Comparison of ENCODE assay signal across 31 cellular contexts in the genomic region with DNA sequence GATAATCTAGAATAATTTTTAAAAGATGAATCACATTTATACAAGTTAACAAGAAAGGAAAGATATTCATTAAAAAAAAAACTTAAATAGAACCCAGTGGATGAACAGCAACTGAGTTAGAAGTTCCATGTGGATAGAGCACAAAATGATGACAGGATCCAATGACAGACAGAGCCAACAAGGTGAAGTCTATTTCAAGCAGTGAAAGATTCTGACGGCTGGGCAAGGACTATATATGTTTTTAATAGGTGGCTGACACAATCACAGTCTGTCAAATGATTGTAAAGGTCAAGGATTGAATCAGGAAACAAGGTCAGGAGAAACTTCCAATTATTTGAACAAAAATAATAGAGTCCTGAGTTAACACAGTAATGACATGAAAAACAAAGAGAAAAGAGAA.
A peak's percentile ranks its signal among the peaks of the same experiment; 100 is the strongest.
DNase-seq lines count a peak whose midpoint lies in the region; ATAC-seq and TF ChIP-seq lines count a peak whose summit lies in the region.
"Had no signal": no experiment of that assay in that cellular context is flagged by ENCODE, and none has a peak within 500 bp of the region (broad histone marks: within the 10 kb centered on the region; RNA-seq: fewer than 3 reads in every experiment).

No MANE protein-coding gene starts in this region.

- H3K4me3 ChIP-seq in heart left ventricle (no peak overlapping the region), left ventricle myocardium inferior (no peak overlapping the region)
- H3K4me3 ChIP-seq: A549; BLaER1; BLaER1 treated with 17β-estradiol and CSF1 and Interleukin-3, amounts not matched to agents 10 nM and 100 nM had no signal

- intact Hi-C loops in Right ventricle myocardium superior (cut with DNase I) = no loop called here
- intact Hi-C loops in Right ventricle myocardium inferior (cut with DNase I) = no loop called here
- intact Hi-C loops in heart left ventricle (cut with DNase I) = no loop called here
- intact Hi-C loops in left cardiac atrium (cut with DNase I) = no loop called here
- intact Hi-C loops in left ventricle myocardium superior (cut with micrococcal nuclease) = no loop called here
- intact Hi-C loops in left ventricle myocardium inferior (cut with micrococcal nuclease) = no loop called here

- WGBS in heart left ventricle, 4 donors = 6 to 21% (median 15%) methylated on average over 1 of the region's 1 CpG

- H3K9me3 ChIP-seq in heart left ventricle = no peaks in the 10 kb centered on the region
- no peaks in the 10 kb centered on the region for H3K9me3 ChIP-seq in left ventricle myocardium inferior (replicated peaks)
- H3K9me3 ChIP-seq: A549; BE2C; BLaER1; BLaER1 treated with 17β-estradiol and CSF1 and Interleukin-3, amounts not matched to agents 10 nM and 100 nM; Caco-2 had no signal

- H3K36me3 ChIP-seq in heart left ventricle (no peaks in the 10 kb centered on the region), left ventricle myocardium inferior (no peaks in the 10 kb centered on the region)
- H3K36me3 ChIP-seq: BE2C; BLaER1; BLaER1 treated with 17β-estradiol and CSF1 and Interleukin-3, amounts not matched to agents 10 nM and 100 nM had no signal

- TF ChIP-seq CTCF in heart left ventricle (IDR thresholded peaks at IDR 0.05) (no peak), left ventricle myocardium inferior (IDR thresholded peaks at IDR 0.05; ENCODE audit: borderline replicate concordance) (no peak)

- ATAC-seq in Right ventricle myocardium superior (ENCODE audit: poor library complexity) (peak; percentile 52), Right ventricle myocardium inferior (no peak), heart left ventricle (peak in 3 of 4 donors; percentile 64 to 67 (median 66)), left cardiac atrium (no peak), left ventricle myocardium superior (peak; percentile 45)
- ATAC-seq: A549; CD8-positive, alpha-beta T cell had no signal

- H3K27me3 ChIP-seq in heart left ventricle = no peaks in the 10 kb centered on the region
- no peaks in the 10 kb centered on the region for H3K27me3 ChIP-seq in left ventricle myocardium inferior (ENCODE audit: low read depth)
- H3K27me3 ChIP-seq: BE2C; BLaER1; BLaER1 treated with 17β-estradiol and CSF1 and Interleukin-3, amounts not matched to agents 10 nM and 100 nM had no signal

- H3K27ac ChIP-seq in heart left ventricle (no peak overlapping the region), left ventricle myocardium inferior (replicated peaks) (no peak overlapping the region)
- H3K27ac ChIP-seq: 22Rv1; A549; BLaER1; BLaER1 treated with 17β-estradiol and CSF1 and Interleukin-3, amounts not matched to agents 10 nM and 100 nM; C4-2B had no signal

- H3K4me1 ChIP-seq in heart left ventricle (no peaks in the 10 kb centered on the region), left ventricle myocardium inferior (peaks cover 4% of the 10 kb centered on the region)
- H3K4me1 ChIP-seq: A549; BE2C; BLaER1; BLaER1 treated with 17β-estradiol and CSF1 and Interleukin-3, amounts not matched to agents 10 nM and 100 nM; Caco-2 had no signal

- no peak for TF ChIP-seq POLR2A in heart left ventricle (IDR thresholded peaks at IDR 0.05)

- no peak for DNase-seq in Right ventricle myocardium superior
- no peak for DNase-seq in Right ventricle myocardium inferior (ENCODE audit: missing footprints)
- no peak for DNase-seq in heart left ventricle
- no peak for DNase-seq in left cardiac atrium
- no peak for DNase-seq in left ventricle myocardium superior
- DNase-seq in left ventricle myocardium inferior = no peak
- DNase-seq: 8988T; ACHN; AML-193; BE2C; C1 segment of cervical spinal cord; Caco-2; Calu3; CD4-positive, alpha-beta memory T cell; CD4-positive, alpha-beta T cell; CD4-positive, CD25-positive, alpha-beta regulatory T cell; CD8-positive, alpha-beta memory T cell; CD8-positive, alpha-beta T cell; COR-L47; DMS 273 treated with DMSO at 0.1 percent for 48 hours; DMS153; DMS53; DMS79; DMS79 treated with DMSO at 0.1 percent for 48 hours; DND-41; EL had no signal

Comparison
In these comparisons a context has a peak if more than half of its experiments do, and no peak if none do; other contexts are left out.
1. ATAC-seq: peak in Right ventricle myocardium superior (single experiment), heart left ventricle (3 of 4) and left ventricle myocardium superior (single experiment); none in Right ventricle myocardium inferior (single experiment) and left cardiac atrium (0 of 2).